ENCODE assay signal across 15 cellular contexts in the genomic region with DNA sequence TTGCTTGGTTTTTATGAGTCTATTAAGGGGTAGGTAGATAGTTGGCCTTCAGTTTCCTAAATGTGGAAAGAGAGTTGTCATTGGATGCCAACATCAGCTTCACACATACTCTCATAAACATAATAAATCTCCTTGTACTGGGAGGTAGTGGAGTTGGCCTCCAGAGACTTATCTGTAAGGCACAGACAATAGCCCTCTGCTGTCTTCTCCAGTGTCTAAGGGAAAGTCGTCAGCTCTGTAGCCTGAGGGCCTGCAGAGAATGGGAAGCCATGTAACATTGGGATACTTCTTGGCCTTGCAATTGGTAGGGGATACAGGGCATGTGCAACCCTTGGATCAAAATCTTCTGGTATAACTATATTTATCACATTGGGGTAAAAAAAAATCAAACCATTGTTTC.
DNase-seq lines count a peak whose midpoint lies in the region; ATAC-seq and TF ChIP-seq lines count a peak whose summit lies in the region.
"Had no signal": no experiment of that assay in that cellular context is flagged by ENCODE, and none has a peak within 500 bp of the region (broad histone marks: within the 10 kb centered on the region; RNA-seq: fewer than 3 reads in every experiment).

No MANE protein-coding gene starts in this region.

- no peak for ATAC-seq in GM21529 (IDR thresholded peaks at IDR 0.05; ENCODE audit: unreplicated experiment)
- ATAC-seq: A549, K562 had no signal

- CTCF ChIA-PET in HEK293 (lab: Yijun Ruan, JAX) = interaction anchor here (0.6 to 0.7 kb wide), 2 partner anchors 106 to 129 kb away, joined by 3 to 4 read pairs; no protein-coding TSS in a partner anchor

- H3K36me3 ChIP-seq in BE2C (no peaks in the 10 kb centered on the region), HEK293 (ENCODE audit: control insufficient read depth in 2 of 2, insufficient read depth in 1 of 2, low read length in 2 of 2) (no peaks in the 10 kb centered on the region), breast epithelium (no peaks in the 10 kb centered on the region)
- H3K36me3 ChIP-seq: BLaER1 treated with 17β-estradiol and CSF1 and Interleukin-3, amounts not matched to agents 10 nM and 100 nM had no signal

- DNase-seq in BE2C (peak; percentile 30), NCI-H69 (lab: John Stamatoyannopoulos, UW) (peak; percentile 34), mesothelial cell of epicardium (ENCODE audit: low spot score in 2 of 2, unreplicated experiment in 2 of 2) (no peak), AG08395 (ENCODE audit: low spot score) (no peak), breast epithelium (ENCODE audit: low spot score in 2 of 2) (no peak)
- DNase-seq: AML-193; Calu3; CD4-positive, CD25-positive, alpha-beta regulatory T cell; DMS 273 treated with DMSO at 0.1 percent for 48 hours; DMS79 had no signal

- TF ChIP-seq CTCF in BE2C (IDR thresholded peaks at IDR 0.05; ENCODE audit: low read depth, low read length) (no peak), HEK293 (tag by site-specific recombination; IDR thresholded peaks at IDR 0.05) (no peak), mesothelial cell of epicardium (IDR thresholded peaks at IDR 0.05; ENCODE audit: unreplicated experiment) (no peak), breast epithelium (IDR thresholded peaks at IDR 0.05) (no peak)

- H3K4me1 Mint-ChIP-seq in mesothelial cell of epicardium = peaks cover 26% of the 10 kb centered on the region
- H3K4me1 Mint-ChIP-seq: CD4-positive, CD25-positive, alpha-beta regulatory T cell had no signal

- no peak overlapping the region for H3K4me3 Mint-ChIP-seq in mesothelial cell of epicardium
- H3K4me3 Mint-ChIP-seq: CD4-positive, CD25-positive, alpha-beta regulatory T cell had no signal

- peaks cover 18% of the 10 kb centered on the region for H3K4me1 ChIP-seq in BE2C
- H3K4me1 ChIP-seq in HEK293 (ENCODE audit: control insufficient read depth, insufficient read depth, low read length) = peaks cover 17% of the 10 kb centered on the region
- H3K4me1 ChIP-seq in breast epithelium = no peaks in the 10 kb centered on the region
- H3K4me1 ChIP-seq: A549; BLaER1 treated with 17β-estradiol and CSF1 and Interleukin-3, amounts not matched to agents 10 nM and 100 nM had no signal

- peak overlapping the region; percentile 84 for H3K27ac Mint-ChIP-seq in mesothelial cell of epicardium
- H3K27ac Mint-ChIP-seq: CD4-positive, CD25-positive, alpha-beta regulatory T cell had no signal

- intact Hi-C loops in breast epithelium (cut with DNase I; ENCODE audit: low total_unique reads) = no loop called here

- POLR2A ChIA-PET in HEK293 (lab: Yijun Ruan, JAX) = interaction anchor here (1.6 kb wide), 1 partner anchor 15 kb away, joined by 4 read pairs; no protein-coding TSS in a partner anchor

- H3K9me3 Mint-ChIP-seq in mesothelial cell of epicardium = peaks cover 6% of the 10 kb centered on the region

- H3K27ac ChIP-seq in HEK293 (ENCODE audit: extremely low read depth, low read depth, low read length) (peak overlapping the region; percentile 51), breast epithelium (no peak overlapping the region)
- H3K27ac ChIP-seq: A549; BLaER1 treated with 17β-estradiol and CSF1 and Interleukin-3, amounts not matched to agents 10 nM and 100 nM had no signal

- H3K36me3 Mint-ChIP-seq in mesothelial cell of epicardium = no peaks in the 10 kb centered on the region
- H3K36me3 Mint-ChIP-seq: CD4-positive, CD25-positive, alpha-beta regulatory T cell had no signal

- no peak for TF ChIP-seq POLR2A in breast epithelium (IDR thresholded peaks at IDR 0.05)

- H3K27me3 Mint-ChIP-seq in mesothelial cell of epicardium (ENCODE audit: low read depth) = no peaks in the 10 kb centered on the region

- no peaks in the 10 kb centered on the region for H3K9me3 ChIP-seq in BE2C
- no peaks in the 10 kb centered on the region for H3K9me3 ChIP-seq in HEK293 (ENCODE audit: control insufficient read depth, insufficient read depth, low read depth, low read length)
- H3K9me3 ChIP-seq in breast epithelium = no peaks in the 10 kb centered on the region
- H3K9me3 ChIP-seq: A549; BLaER1 treated with 17β-estradiol and CSF1 and Interleukin-3, amounts not matched to agents 10 nM and 100 nM had no signal

- no peak overlapping the region for H3K4me3 ChIP-seq in BE2C (ENCODE audit: low read depth, low read length)
- H3K4me3 ChIP-seq in HEK293 (ENCODE audit: low read depth, low read length) = no peak overlapping the region
- no peak overlapping the region for H3K4me3 ChIP-seq in breast epithelium
- H3K4me3 ChIP-seq: A549; BLaER1 treated with 17β-estradiol and CSF1 and Interleukin-3, amounts not matched to agents 10 nM and 100 nM; K562 had no signal

- H3K27me3 ChIP-seq in BE2C (no peaks in the 10 kb centered on the region), breast epithelium (no peaks in the 10 kb centered on the region)
- H3K27me3 ChIP-seq: BLaER1 treated with 17β-estradiol and CSF1 and Interleukin-3, amounts not matched to agents 10 nM and 100 nM had no signal

TF ChIP-seq in HEK293, 187 proteins besides CTCF, POLR2A, EP300 and RAD21:
- TF ChIP-seq ZNF596 (tag by site-specific recombination; IDR thresholded peaks at IDR 0.05) = peak; percentile 39; the same call in 1 of the 2 replicates
- TF ChIP-seq ZSCAN16 (tag by site-specific recombination; IDR thresholded peaks at IDR 0.05) = no peak
- TF ChIP-seq ZNF16 (tag by site-specific recombination; IDR thresholded peaks at IDR 0.05; ENCODE audit: low read depth) = no peak
- no peak for TF ChIP-seq ZNF776 (tag by site-specific recombination; IDR thresholded peaks at IDR 0.05; ENCODE audit: borderline replicate concordance)
- no peak for TF ChIP-seq ZNF169 (tag by site-specific recombination; IDR thresholded peaks at IDR 0.05)
- TF ChIP-seq, protein P1, sequence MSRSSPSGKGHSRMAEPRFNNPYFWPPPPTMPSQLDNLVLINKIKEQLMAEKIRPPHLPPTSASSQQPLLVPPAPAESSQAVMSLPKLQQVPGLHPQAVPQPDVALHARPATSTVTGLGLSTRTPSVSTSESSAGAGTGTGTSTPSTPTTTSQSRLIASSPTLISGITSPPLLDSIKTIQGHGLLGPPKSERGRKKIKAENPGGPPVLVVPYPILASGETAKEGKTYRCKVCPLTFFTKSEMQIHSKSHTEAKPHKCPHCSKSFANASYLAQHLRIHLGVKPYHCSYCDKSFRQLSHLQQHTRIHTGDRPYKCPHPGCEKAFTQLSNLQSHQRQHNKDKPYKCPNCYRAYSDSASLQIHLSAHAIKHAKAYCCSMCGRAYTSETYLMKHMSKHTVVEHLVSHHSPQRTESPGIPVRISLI (tag by site-specific recombination; IDR thresholded peaks at IDR 0.05) = no peak
- no peak for TF ChIP-seq GFI1B (tag by site-specific recombination; IDR thresholded peaks at IDR 0.05)
- TF ChIP-seq, protein P2, sequence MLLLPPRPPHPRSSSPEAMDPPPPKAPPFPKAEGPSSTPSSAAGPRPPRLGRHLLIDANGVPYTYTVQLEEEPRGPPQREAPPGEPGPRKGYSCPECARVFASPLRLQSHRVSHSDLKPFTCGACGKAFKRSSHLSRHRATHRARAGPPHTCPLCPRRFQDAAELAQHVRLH (tag by site-specific recombination; IDR thresholded peaks at IDR 0.05) = peak; percentile 59; the same call in 1 of the 2 replicates
- TF ChIP-seq, protein P3, sequence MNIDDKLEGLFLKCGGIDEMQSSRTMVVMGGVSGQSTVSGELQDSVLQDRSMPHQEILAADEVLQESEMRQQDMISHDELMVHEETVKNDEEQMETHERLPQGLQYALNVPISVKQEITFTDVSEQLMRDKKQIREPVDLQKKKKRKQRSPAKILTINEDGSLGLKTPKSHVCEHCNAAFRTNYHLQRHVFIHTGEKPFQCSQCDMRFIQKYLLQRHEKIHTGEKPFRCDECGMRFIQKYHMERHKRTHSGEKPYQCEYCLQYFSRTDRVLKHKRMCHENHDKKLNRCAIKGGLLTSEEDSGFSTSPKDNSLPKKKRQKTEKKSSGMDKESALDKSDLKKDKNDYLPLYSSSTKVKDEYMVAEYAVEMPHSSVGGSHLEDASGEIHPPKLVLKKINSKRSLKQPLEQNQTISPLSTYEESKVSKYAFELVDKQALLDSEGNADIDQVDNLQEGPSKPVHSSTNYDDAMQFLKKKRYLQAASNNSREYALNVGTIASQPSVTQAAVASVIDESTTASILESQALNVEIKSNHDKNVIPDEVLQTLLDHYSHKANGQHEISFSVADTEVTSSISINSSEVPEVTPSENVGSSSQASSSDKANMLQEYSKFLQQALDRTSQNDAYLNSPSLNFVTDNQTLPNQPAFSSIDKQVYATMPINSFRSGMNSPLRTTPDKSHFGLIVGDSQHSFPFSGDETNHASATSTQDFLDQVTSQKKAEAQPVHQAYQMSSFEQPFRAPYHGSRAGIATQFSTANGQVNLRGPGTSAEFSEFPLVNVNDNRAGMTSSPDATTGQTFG (tag by site-specific recombination; IDR thresholded peaks at IDR 0.05; ENCODE audit: borderline replicate concordance) = no peak
- TF ChIP-seq ZNF112 (tag by site-specific recombination; IDR thresholded peaks at IDR 0.05) = no peak
- TF ChIP-seq SP2 (tag by site-specific recombination; IDR thresholded peaks at IDR 0.05) = no peak
- no peak for TF ChIP-seq ZNF133 (tag by site-specific recombination; IDR thresholded peaks at IDR 0.05)
- no peak for TF ChIP-seq SETDB1 (IDR thresholded peaks at IDR 0.05; ENCODE audit: insufficient read length, low read length)
- TF ChIP-seq FEZF1 (tag by site-specific recombination; IDR thresholded peaks at IDR 0.05) = 0 out of 2 replicates have a peak, but pooled peaks have one; percentile 12
- TF ChIP-seq, protein P4, sequence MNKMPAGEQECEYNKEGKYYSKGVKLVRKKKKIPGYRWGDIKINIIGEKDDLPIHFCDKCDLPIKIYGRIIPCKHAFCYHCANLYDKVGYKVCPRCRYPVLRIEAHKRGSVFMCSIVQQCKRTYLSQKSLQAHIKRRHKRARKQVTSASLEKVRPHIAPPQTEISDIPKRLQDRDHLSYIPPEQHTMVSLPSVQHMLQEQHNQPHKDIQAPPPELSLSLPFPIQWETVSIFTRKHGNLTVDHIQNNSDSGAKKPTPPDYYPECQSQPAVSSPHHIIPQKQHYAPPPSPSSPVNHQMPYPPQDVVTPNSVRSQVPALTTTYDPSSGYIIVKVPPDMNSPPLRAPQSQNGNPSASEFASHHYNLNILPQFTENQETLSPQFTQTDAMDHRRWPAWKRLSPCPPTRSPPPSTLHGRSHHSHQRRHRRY (tag by site-specific recombination; IDR thresholded peaks at IDR 0.05) = no peak

Comparison
In these comparisons a context has a peak if more than half of its experiments do, and no peak if none do; other contexts are left out.
1. DNase-seq: peak in BE2C (single experiment) and NCI-H69 (single experiment); none in mesothelial cell of epicardium (0 of 2), AG08395 (single experiment) and breast epithelium (0 of 2).